Comparison of ENCODE assay signal across 23 cellular contexts in the genomic region with DNA sequence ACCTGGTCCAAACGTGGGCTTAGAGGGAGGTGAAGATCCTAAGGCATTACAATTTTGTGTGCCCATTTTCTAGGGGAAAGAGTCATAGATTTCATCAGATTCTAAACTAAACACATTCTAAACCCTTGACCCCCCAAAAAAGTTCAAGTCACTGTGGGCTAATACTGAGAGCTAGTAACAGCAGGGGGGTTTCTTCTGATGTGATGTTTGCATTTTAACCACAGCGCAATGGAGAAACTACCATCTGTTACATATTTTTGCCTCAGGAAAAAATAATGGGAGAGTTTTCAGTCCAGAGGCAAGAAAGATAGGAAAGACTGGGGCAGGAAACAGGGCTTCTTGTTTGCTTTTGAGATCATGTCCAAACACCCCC.
"Had no signal": no experiment of that assay in that cellular context is flagged by ENCODE, and none has a peak within 500 bp of the region (broad histone marks: within the 10 kb centered on the region; RNA-seq: fewer than 3 reads in every experiment).

No MANE protein-coding gene starts in this region.

- H3K4me2 ChIP-seq: hepatocyte had no signal

- DNase-seq: activated B cell treated with CpG ODN at 0.5 μM for 24 hours; activated CD4-positive, alpha-beta T cell treated with anti-CD3 and anti-CD28 coated beads, Interleukin-2, amount 10 ng/mL, durations not matched to agents 7 days and 5 days; activated CD8-positive, alpha-beta memory T cell treated with anti-CD3 and anti-CD28 coated beads for 24 hours; activated naive CD4-positive, alpha-beta T cell treated with anti-CD3 and anti-CD28 coated beads, Interleukin-2, amount 50 U/mL, for 16 hours; activated T-cell treated with anti-CD3 and anti-CD28 coated beads for 4 hours; colonic mucosa; effector CD4-positive, alpha-beta T cell; gastrocnemius medialis; kidney; naive thymus-derived CD4-positive, alpha-beta T cell; right cardiac atrium; spleen; stimulated activated CD4-positive, alpha-beta T cell treated with anti-CD3 and anti-CD28 coated beads, Interleukin-1b, Interleukin-23, amount 100 ng/mL, for 48 hours; transverse colon had no signal

- H3K9me3 Mint-ChIP-seq: activated B cell treated with CpG ODN at 0.5 μM for 24 hours; activated CD4-positive, alpha-beta T cell treated with anti-CD3 and anti-CD28 coated beads, Interleukin-2, amount 10 ng/mL, durations not matched to agents 7 days and 5 days; activated T-helper 2 cell treated with anti-CD3 and anti-CD28 coated beads, Interferon-gamma antibody, Interleukin-2, Interleukin-4, amounts not matched to agents 10 μg/mL and 5 μg/mL and 100 μg/mL, durations not matched to agents 14 hours and 24 hours and 36 hours; stimulated activated memory B cell treated with anti-CD40 and anti-IgM and Interleukin-4, amounts not matched to agents 10 μg/mL and 1 μg/mL and 100 μg/mL, for 72 hours; T-helper 1 cell treated with Interleukin-12 subunit alpha and Interleukin-12 subunit beta and Interleukin-4 antibody, amounts not matched to agents 30 μg/mL and 1 μg/mL, for 36 hours had no signal

- H2AFZ ChIP-seq: hepatocyte had no signal

- H3K36me3 ChIP-seq: adrenal gland, cardiac muscle cell, colonic mucosa, gastrocnemius medialis, spleen, transverse colon had no signal

- H3K4me3 ChIP-seq: cardiac muscle cell, colonic mucosa, gastrocnemius medialis, hepatocyte, spleen, transverse colon had no signal

- H3K4me1 Mint-ChIP-seq: activated B cell treated with CpG ODN at 0.5 μM for 24 hours; activated CD4-positive, alpha-beta T cell treated with anti-CD3 and anti-CD28 coated beads, Interleukin-2, amount 10 ng/mL, durations not matched to agents 7 days and 5 days; naive thymus-derived CD4-positive, alpha-beta T cell; stimulated activated memory B cell treated with anti-CD40 and anti-IgM and Interleukin-4, amounts not matched to agents 10 μg/mL and 1 μg/mL and 100 μg/mL, for 72 hours had no signal

- H3K27ac Mint-ChIP-seq: activated B cell treated with CpG ODN at 0.5 μM for 24 hours; activated CD4-positive, alpha-beta T cell treated with anti-CD3 and anti-CD28 coated beads, Interleukin-2, amount 10 ng/mL, durations not matched to agents 7 days and 5 days; activated T-helper 2 cell treated with anti-CD3 and anti-CD28 coated beads, Interferon-gamma antibody, Interleukin-2, Interleukin-4, amounts not matched to agents 10 μg/mL and 5 μg/mL and 100 μg/mL, durations not matched to agents 14 hours and 24 hours and 36 hours; naive thymus-derived CD4-positive, alpha-beta T cell; stimulated activated memory B cell treated with anti-CD40 and anti-IgM and Interleukin-4, amounts not matched to agents 10 μg/mL and 1 μg/mL and 100 μg/mL, for 72 hours; T-helper 1 cell treated with Interleukin-12 subunit alpha and Interleukin-12 subunit beta and Interleukin-4 antibody, amounts not matched to agents 30 μg/mL and 1 μg/mL, for 36 hours had no signal

- H3K4me3 Mint-ChIP-seq: activated B cell treated with CpG ODN at 0.5 μM for 24 hours; activated CD4-positive, alpha-beta T cell treated with anti-CD3 and anti-CD28 coated beads, Interleukin-2, amount 10 ng/mL, durations not matched to agents 7 days and 5 days; naive thymus-derived CD4-positive, alpha-beta T cell; stimulated activated memory B cell treated with anti-CD40 and anti-IgM and Interleukin-4, amounts not matched to agents 10 μg/mL and 1 μg/mL and 100 μg/mL, for 72 hours; T-helper 1 cell treated with Interleukin-12 subunit alpha and Interleukin-12 subunit beta and Interleukin-4 antibody, amounts not matched to agents 30 μg/mL and 1 μg/mL, for 36 hours had no signal

- FAIRE-seq: endothelial cell of umbilical vein, kidney, TTC549 had no signal

- ATAC-seq: gastrocnemius medialis; naive thymus-derived CD4-positive, alpha-beta T cell; SK-N-SH treated with all-trans-retinoic acid at 6 μM for 48 hours; stimulated activated memory B cell treated with anti-CD40 and anti-IgM and Interleukin-4, amounts not matched to agents 10 μg/mL and 1 μg/mL and 100 μg/mL, for 72 hours had no signal

- H3K9me3 ChIP-seq: adrenal gland, colonic mucosa, gastrocnemius medialis, spleen, transverse colon had no signal

- H3K4me1 ChIP-seq: colonic mucosa, gastrocnemius medialis, spleen had no signal

- H3K36me3 Mint-ChIP-seq: naive thymus-derived CD4-positive, alpha-beta T cell; stimulated activated memory B cell treated with anti-CD40 and anti-IgM and Interleukin-4, amounts not matched to agents 10 μg/mL and 1 μg/mL and 100 μg/mL, for 72 hours had no signal

- H3K27me3 ChIP-seq: adrenal gland, cardiac muscle cell, colonic mucosa, hepatocyte, transverse colon had no signal

- H3K27ac ChIP-seq: adrenal gland, cardiac muscle cell, colonic mucosa, gastrocnemius medialis, hepatocyte, spleen had no signal
